Comparison of ENCODE assay signal across 12 cellular contexts in genomic region chr18:74546751-74547530, GRCh38. TPM values are rescaled to one million over a fixed set of nuclear protein-coding genes. Genes with fewer than 3 reads are reported as not detected.
A peak's percentile ranks its signal among the peaks of the same experiment; 100 is the strongest.
DNase-seq lines count a peak whose midpoint lies in the region.
"Had no signal": no experiment of that assay in that cellular context is flagged by ENCODE, and none has a peak within 500 bp of the region (broad histone marks: within the 10 kb centered on the region; RNA-seq: fewer than 3 reads in every experiment).

No MANE protein-coding gene starts in this region.

- no peaks in the 10 kb centered on the region for H3K36me3 ChIP-seq in GM23248 (ENCODE audit: low read depth)

- H3K4me2 ChIP-seq in GM23248 (ENCODE audit: unreplicated experiment) = peak overlapping the region; percentile 66

- peak overlapping the region; percentile 44 for H3K27ac ChIP-seq in GM23248

- H3K9me3 ChIP-seq in GM23248 (ENCODE audit: low read depth) = no peaks in the 10 kb centered on the region

- peak overlapping the region; percentile 36; the same call in 1 of the 2 replicates for H3K4me3 ChIP-seq in GM23248
- no peak overlapping the region for H3K4me3 ChIP-seq in skeletal muscle cell (ENCODE audit: low read depth, low read length)

- in situ Hi-C loops in GM23248 (cut with MboI) = no loop called here

- H3F3A ChIP-seq in GM23248 (ENCODE audit: insufficient read depth) = no peaks in the 10 kb centered on the region

- no peaks in the 10 kb centered on the region for H4K20me1 ChIP-seq in GM23248 (ENCODE audit: insufficient read depth)

- 3 to 7% methylated on average over 9 of the region's 9 CpGs for WGBS in GM23248 (ENCODE audit: low coverage in 1 of 2, low lambda C conversion rate in 2 of 2, missing lambda C conversion rate in 2 of 2), 2 experiments

- peak; percentile 88 for DNase-seq in GM23248
- peak; percentile 21 for DNase-seq in astrocyte of the hippocampus (ENCODE audit: low read depth, low spot score)
- peak; percentile 10 for DNase-seq in glomerular endothelial cell (ENCODE audit: extremely low read depth, low read depth, low spot score)
- peak; percentile 4 for DNase-seq in skeletal muscle cell (ENCODE audit: low read depth)
- DNase-seq in NCI-H187 treated with DMSO at 0.1 percent for 48 hours (lab: John Stamatoyannopoulos, UW) = no peak
- DNase-seq in stimulated activated CD4-positive, alpha-beta T cell treated with anti-CD3 and anti-CD28 coated beads, Interleukin-12 subunit alpha, Interleukin-12 subunit beta, amount 100 ng/mL, for 4 hours = no peak
- DNase-seq in retina = no peak
- DNase-seq in activated CD4-positive, CD25-positive, alpha-beta regulatory T cell treated with anti-CD3 and anti-CD28 coated beads, Interleukin-2, amount 50 U/mL, for 72 hours = no peak
- DNase-seq: mesendoderm, NCI-H524 treated with DMSO at 0.1 percent for 48 hours had no signal

- no peaks in the 10 kb centered on the region for H3K9me2 ChIP-seq in GM23248 (ENCODE audit: insufficient read depth)

- H3K79me2 ChIP-seq in GM23248 (ENCODE audit: insufficient read depth) = no peaks in the 10 kb centered on the region

- H3K27me3 ChIP-seq in GM23248 (replicated peaks; ENCODE audit: insufficient read depth) = no peaks in the 10 kb centered on the region

- peaks cover 11% of the 10 kb centered on the region for H3K4me1 ChIP-seq in GM23248 (ENCODE audit: insufficient read depth)

- peak overlapping the region; percentile 59 for H3K9ac ChIP-seq in GM23248

- peak overlapping the region; percentile 83 for H2AFZ ChIP-seq in GM23248

RNA-seq across cellular contexts. Expression of gene CNDP1, which starts 12.6 kb away (rescaled TPM):
- total RNA-seq in GM23248 (2014; rRNA removed; shearing (Covaris generic)) = not detected in 2 replicates
- not detected in 2 replicates for polyA plus RNA-seq in GM23248 (2016; fragmentation: Nextera tagmentation; extraction: Ambion mirVana)
- not detected in 2 replicates for total RNA-seq in glomerular endothelial cell
- total RNA-seq: activated T-helper 1 cell treated with anti-CD3 and anti-CD28 coated beads, Interleukin-12 subunit alpha, Interleukin-12 subunit beta, Interleukin-2, Interleukin-4 antibody, amounts not matched to agents 30 ng/mL and 10 ng/mL and 1 ng/mL, durations not matched to agents 14 hours and 24 hours and 36 hours had no signal
- polyA plus RNA-seq: IgD-negative memory B cell had no signal

RNA-seq across cellular contexts. Expression of gene ZNF407, which starts 50.7 kb away (rescaled TPM):
- 6.3 and 7.7 TPM in 2 replicates for total RNA-seq in GM23248 (2014; rRNA removed; shearing (Covaris generic))
- 2.2 and 2.6 TPM in 2 replicates for polyA plus RNA-seq in GM23248 (2016; fragmentation: Nextera tagmentation; extraction: Ambion mirVana)
- 9.7 and 14.3 TPM in 2 replicates for total RNA-seq in glomerular endothelial cell

RNA-seq across cellular contexts. Expression of gene CNDP2, which starts 50.8 kb away (rescaled TPM):
- total RNA-seq in GM23248 (2014; rRNA removed; shearing (Covaris generic)) = 40.5 and 46.4 TPM in 2 replicates
- 72.2 and 72.7 TPM in 2 replicates for polyA plus RNA-seq in GM23248 (2016; fragmentation: Nextera tagmentation; extraction: Ambion mirVana)
- total RNA-seq in glomerular endothelial cell = 126 and 128 TPM in 2 replicates

Comparison
In these comparisons a context has a peak if more than half of its experiments do, and no peak if none do; other contexts are left out.
1. DNase-seq: peak in GM23248 (single experiment), astrocyte of the hippocampus (single experiment), glomerular endothelial cell (single experiment) and skeletal muscle cell (single experiment); none in NCI-H187 treated with DMSO at 0.1 percent for 48 hours (single experiment), stimulated activated CD4-positive, alpha-beta T cell treated with anti-CD3 and anti-CD28 coated beads, Interleukin-12 subunit alpha, Interleukin-12 subunit beta, amount 100 ng/mL, for 4 hours (single experiment), retina (single experiment) and activated CD4-positive, CD25-positive, alpha-beta regulatory T cell treated with anti-CD3 and anti-CD28 coated beads, Interleukin-2, amount 50 U/mL, for 72 hours (single experiment).